In genomic region chr9:128615571-128615970, GRCh38 we compare ENCODE assay signal across 15 cellular contexts. TPM values are rescaled to one million over a fixed set of nuclear protein-coding genes. Genes with fewer than 3 reads are reported as not detected.
DNase-seq lines count a peak whose midpoint lies in the region; ATAC-seq and TF ChIP-seq lines count a peak whose summit lies in the region.
"Had no signal": no experiment of that assay in that cellular context is flagged by ENCODE, and none has a peak within 500 bp of the region (broad histone marks: within the 10 kb centered on the region; RNA-seq: fewer than 3 reads in every experiment).

No MANE protein-coding gene starts in this region.

- 94% methylated on average over 3 of the region's 12 CpGs; no CpG with 5 or more reads in 1 of the 2 experiments for WGBS in IMR-90 (ENCODE audit: extremely low coverage in 2 of 2, insufficient read length in 1 of 2), 2 experiments
- WGBS in neuronal stem cell (ENCODE audit: extremely low coverage in 2 of 2, insufficient read length in 2 of 2, insufficient replicate concordance in 1 of 2), 2 donors, result no CpG with 5 or more reads among the region's 12 CpGs
- WGBS in spleen, 5 donors, result 88 to 98% (median 95%) methylated on average over 12 of the region's 12 CpGs

- no peak overlapping the region for H3K4me3 Mint-ChIP-seq in natural killer cell
- H3K4me3 Mint-ChIP-seq: CD4-positive, alpha-beta memory T cell; HFFc6 had no signal

- no peaks in the 10 kb centered on the region; the same call in 1 of the 2 replicates for H3K9me1 ChIP-seq in IMR-90 (ENCODE audit: insufficient read depth, low read length)

- CTCF ChIA-PET in IMR-90 (lab: Yijun Ruan, JAX) (no interaction called here), RWPE1 (lab: Yijun Ruan, JAX) (interaction anchor here (0.8 kb wide), 1 partner anchor 19 kb away, joined by 8 read pairs; no protein-coding TSS in a partner anchor)

- H2BK12ac ChIP-seq in neuronal stem cell (ENCODE audit: low read length), result no peak overlapping the region

- no peak overlapping the region for H2BK20ac ChIP-seq in IMR-90 (ENCODE audit: low read depth, low read length)

- no peak for TF ChIP-seq POLR2A in IMR-90 (IDR thresholded peaks at IDR 0.05; ENCODE audit: low read depth, low read length)
- no peak for TF ChIP-seq POLR2A in spleen (IDR thresholded peaks at IDR 0.05)

- ATAC-seq in IMR-90 (ENCODE audit: low read depth), result no peak
- ATAC-seq in natural killer cell, result no peak

- no peaks in the 10 kb centered on the region for H3K27me3 Mint-ChIP-seq in natural killer cell (ENCODE audit: low read depth in 2 of 2)
- H3K27me3 Mint-ChIP-seq: CD4-positive, alpha-beta memory T cell had no signal

- H2AK9ac ChIP-seq in IMR-90 (replicated peaks; ENCODE audit: low read depth, low read length, poor library complexity), result peak overlapping the region; percentile 48

- no peak overlapping the region for H3K4me3 ChIP-seq in IMR-90 (ENCODE audit: insufficient read depth, low read depth, low read length)
- no peak overlapping the region for H3K4me3 ChIP-seq in neuronal stem cell (ENCODE audit: low read length in 2 of 2)
- no peak overlapping the region for H3K4me3 ChIP-seq in spleen
- H3K4me3 ChIP-seq: HAP-1 had no signal

- H4K8ac ChIP-seq in IMR-90 (ENCODE audit: low read depth in 2 of 2, low read length in 2 of 2) (no peak overlapping the region), neuronal stem cell (ENCODE audit: low read depth, low read length) (no peak overlapping the region)

- H3K9me3 Mint-ChIP-seq in natural killer cell, result no peaks in the 10 kb centered on the region
- H3K9me3 Mint-ChIP-seq: CD4-positive, alpha-beta memory T cell; HFFc6 had no signal

- H3K4me1 ChIP-seq in IMR-90 (ENCODE audit: control insufficient read depth, insufficient read depth, low read length), result no peaks in the 10 kb centered on the region
- no peaks in the 10 kb centered on the region for H3K4me1 ChIP-seq in neuronal stem cell (ENCODE audit: control insufficient read depth in 2 of 2, insufficient read depth in 1 of 2, low read depth in 1 of 2, low read length in 2 of 2)
- no peaks in the 10 kb centered on the region for H3K4me1 ChIP-seq in spleen
- H3K4me1 ChIP-seq: HAP-1 had no signal

- H3K36me3 Mint-ChIP-seq in natural killer cell, result peaks cover 11% of the 10 kb centered on the region

- H2BK120ac ChIP-seq in IMR-90 (ENCODE audit: low read depth, low read length), result no peak overlapping the region
- H2BK120ac ChIP-seq in neuronal stem cell (ENCODE audit: low read depth, low read length), result no peak overlapping the region

- H3K36me3 ChIP-seq in IMR-90 (ENCODE audit: control insufficient read depth, insufficient read depth, low read length) (peaks cover 79% of the 10 kb centered on the region), neuronal stem cell (replicated peaks in 1 of 2; ENCODE audit: control insufficient read depth in 2 of 2, insufficient read depth in 2 of 2, low read length in 2 of 2) (peaks cover 61 to 98% of the 10 kb centered on the region in 2 donors), spleen (peaks cover 27 to 100% (median 100%) of the 10 kb centered on the region in 6 donors)

- H3K4me1 Mint-ChIP-seq in natural killer cell, result no peaks in the 10 kb centered on the region
- H3K4me1 Mint-ChIP-seq: CD4-positive, alpha-beta memory T cell had no signal

- BruUV-seq in IMR-90 (replicated peaks; lab: Mats Ljungman, UMichigan), result no TSS peak

- H2AK5ac ChIP-seq in IMR-90 (ENCODE audit: low read depth, low read length), result no peak overlapping the region
- no peak overlapping the region for H2AK5ac ChIP-seq in neuronal stem cell (ENCODE audit: low read depth, low read length)

- H4K91ac ChIP-seq in IMR-90 (ENCODE audit: insufficient read depth, low read depth, low read length) (no peak overlapping the region), neuronal stem cell (ENCODE audit: low read depth, low read length, poor library complexity) (no peak overlapping the region)

- H3K79me1 ChIP-seq in IMR-90 (ENCODE audit: low read depth in 1 of 2, low read length in 2 of 2) (peaks cover 11 to 12% of the 10 kb centered on the region in 2 experiments; a peak in 2 of 4 replicates), neuronal stem cell (ENCODE audit: low read depth, low read length) (no peaks in the 10 kb centered on the region)

- H3K56ac ChIP-seq in IMR-90 (ENCODE audit: extremely low read depth, insufficient read depth, low read length), result no peak overlapping the region

- POLR2A ChIA-PET in IMR-90 (lab: Charles Lee; ENCODE audit: unreplicated experiment) (no interaction called here), RWPE1 (lab: Yijun Ruan, JAX; ENCODE audit: low non-redundant PET) (no interaction called here)

- H3K27ac ChIP-seq in IMR-90 (ENCODE audit: insufficient read depth, low read length) (no peak overlapping the region), RWPE1 (peak overlapping the region; percentile 9; the same call in 1 of the 2 replicates), neuronal stem cell (replicated peaks; ENCODE audit: low read length) (no peak overlapping the region), spleen (no peak overlapping the region)

- no peak overlapping the region for H2AFZ ChIP-seq in IMR-90 (replicated peaks; ENCODE audit: low read length, poor library complexity)
- no peak overlapping the region for H2AFZ ChIP-seq in neuronal stem cell (ENCODE audit: low read length)

- H3K9ac ChIP-seq in IMR-90 (ENCODE audit: low read depth, low read length) (no peak overlapping the region), neuronal stem cell (ENCODE audit: low read depth, low read length, poor library complexity) (peak overlapping the region; percentile 34)

- H3K4me2 ChIP-seq in IMR-90 (ENCODE audit: low read depth, low read length), result no peak overlapping the region
- H3K4me2 ChIP-seq in neuronal stem cell (ENCODE audit: insufficient read depth, low read length, poor library complexity, severe bottlenecking), result no peak overlapping the region

- H4K20me1 ChIP-seq in IMR-90 (ENCODE audit: insufficient read depth, low read length), result no peaks in the 10 kb centered on the region

- no peak overlapping the region for H2BK5ac ChIP-seq in IMR-90 (ENCODE audit: low read depth, low read length, poor library complexity, severe bottlenecking)
- H2BK5ac ChIP-seq in neuronal stem cell (ENCODE audit: low read length), result no peak overlapping the region

- intact Hi-C loops in IMR-90 (cut with micrococcal nuclease) (no loop called here), spleen (cut with DNase I; ENCODE audit: low total_unique reads) (no loop called here), natural killer cell (cut with micrococcal nuclease) (no loop called here)

- H3K27ac Mint-ChIP-seq in natural killer cell, result no peak overlapping the region
- H3K27ac Mint-ChIP-seq: CD4-positive, alpha-beta memory T cell; HFFc6 had no signal

- H2BK15ac ChIP-seq in IMR-90 (ENCODE audit: low read depth, low read length) (no peak overlapping the region), neuronal stem cell (ENCODE audit: low read length) (no peak overlapping the region)

- no peak overlapping the region for H4K5ac ChIP-seq in IMR-90 (ENCODE audit: low read depth, low read length)

- in situ Hi-C loops in IMR-90 (cut with MboI; ENCODE audit: low sequenced_read_pairs), result no loop called here

- no peak overlapping the region for H3K18ac ChIP-seq in IMR-90 (ENCODE audit: low read depth, low read length)
- no peak overlapping the region for H3K18ac ChIP-seq in neuronal stem cell (ENCODE audit: low read length)

- TF ChIP-seq CTCF in IMR-90 (conservative IDR thresholded peaks at IDR 0.05; ENCODE audit: low read depth, low read length), result no peak
- no peak for TF ChIP-seq CTCF in RWPE1 (conservative IDR thresholded peaks at IDR 0.05; ENCODE audit: low read depth)
- no peak for TF ChIP-seq CTCF in spleen (IDR thresholded peaks at IDR 0.05 in 8 of 11, conservative IDR thresholded peaks at IDR 0.05 in 3 of 11)
- no peak for TF ChIP-seq CTCF in natural killer cell (IDR thresholded peaks at IDR 0.05)

- H3K14ac ChIP-seq in IMR-90 (replicated peaks; ENCODE audit: low read depth, low read length) (no peak overlapping the region), neuronal stem cell (ENCODE audit: low read length) (no peak overlapping the region)

- H3K9me3 ChIP-seq in IMR-90 (ENCODE audit: control insufficient read depth, insufficient read depth, low read length) (no peaks in the 10 kb centered on the region), neuronal stem cell (replicated peaks in 1 of 2; ENCODE audit: control insufficient read depth in 2 of 2, insufficient read depth in 1 of 2, low read depth in 1 of 2, low read length in 2 of 2) (no peaks in the 10 kb centered on the region), spleen (no peaks in the 10 kb centered on the region)
- H3K9me3 ChIP-seq: HAP-1 had no signal

- no peaks in the 10 kb centered on the region for H3K27me3 ChIP-seq in IMR-90 (ENCODE audit: control insufficient read depth, insufficient read depth, low read length)
- no peaks in the 10 kb centered on the region for H3K27me3 ChIP-seq in neuronal stem cell (ENCODE audit: control insufficient read depth in 3 of 3, insufficient read depth in 3 of 3, low read depth in 1 of 3, low read length in 3 of 3)
- H3K27me3 ChIP-seq in spleen (replicated peaks in 1 of 7), result no peaks in the 10 kb centered on the region

- dilution Hi-C loops in IMR-90 (cut with HindIII; ENCODE audit: low sequenced_read_pairs, unreplicated experiment), result no loop called here

- H3K23ac ChIP-seq in IMR-90 (ENCODE audit: low read depth, low read length) (no peak overlapping the region), neuronal stem cell (ENCODE audit: low read depth, low read length, poor library complexity) (no peak overlapping the region)

- DNase-seq in IMR-90 (no peak), RWPE1 (ENCODE audit: low spot score) (no peak), neuronal stem cell (ENCODE audit: low spot score) (no peak), spleen (peak; percentile 48), natural killer cell (no peak), DMS 273 (lab: John Stamatoyannopoulos, UW; ENCODE audit: unreplicated experiment) (no peak)
- DNase-seq: C1 segment of cervical spinal cord; Calu3; CD4-positive, alpha-beta memory T cell; COR-L47; DMS153; DND-41; GOT3; HFFc6 had no signal

- no peak for TF ChIP-seq RAD21 in IMR-90 (IDR thresholded peaks at IDR 0.05; ENCODE audit: low read length)

- H3K4ac ChIP-seq in IMR-90 (ENCODE audit: low read depth, low read length) (no peak overlapping the region), neuronal stem cell (ENCODE audit: low read length) (no peak overlapping the region)

TF ChIP-seq in IMR-90, 13 proteins besides CTCF, POLR2A, EP300 and RAD21 (continues in another document):
- TF ChIP-seq RCOR1 (IDR thresholded peaks at IDR 0.05; ENCODE audit: insufficient replicate concordance, low read length) (no peak), BHLHE40 (IDR thresholded peaks at IDR 0.05; ENCODE audit: low read depth, low read length) (no peak), MXI1 (IDR thresholded peaks at IDR 0.05; ENCODE audit: borderline replicate concordance, low read depth, low read length) (no peak), RFX5 (IDR thresholded peaks at IDR 0.05; ENCODE audit: low read depth, low read length) (no peak)

RNA-seq across cellular contexts. Expression of gene DYNC2I2, which starts 41.1 kb away (rescaled TPM):
- 36.1 and 37.1 TPM in 2 replicates for total RNA-seq in IMR-90 (2012; rRNA removed)
- polyA plus RNA-seq in IMR-90 (2012; rRNA removed), result 33.7 and 42.9 TPM in 2 replicates
- polyA plus RNA-seq in IMR-90 (2012; cell fraction: cytosol; rRNA removed), result 27.9 and 40.6 TPM in 2 replicates
- 24.0 and 102 TPM in 2 replicates for polyA plus RNA-seq in IMR-90 (2012; cell fraction: nucleus; rRNA removed; ENCODE audit: low replicate concordance)
- polyA plus RNA-seq in neuronal stem cell (2013, experiment 1 of 2), result 41.3 TPM
- 40.8 TPM for polyA plus RNA-seq in neuronal stem cell (2013, experiment 2 of 2)
- 10 to 100 TPM; 19.0 to 38.0 (median 25.8) TPM for total RNA-seq in spleen
- 10 to 100 TPM; 40.6 to 61.6 (median 53.8) TPM for polyA plus RNA-seq in spleen
- 1 to 10 TPM; 5.2 to 6.3 (median 5.5) TPM for total RNA-seq in natural killer cell
